In genomic region chr3:190481779-190482178, GRCh38 we compare ENCODE assay signal across 21 cellular contexts. TPM values are rescaled to one million over a fixed set of nuclear protein-coding genes. Genes with fewer than 3 reads are reported as not detected.
DNase-seq lines count a peak whose midpoint lies in the region; ATAC-seq and TF ChIP-seq lines count a peak whose summit lies in the region.
"Had no signal": no experiment of that assay in that cellular context is flagged by ENCODE, and none has a peak within 500 bp of the region (broad histone marks: within the 10 kb centered on the region; RNA-seq: fewer than 3 reads in every experiment).

No MANE protein-coding gene starts in this region.

- H3K9me3 Mint-ChIP-seq in CD4-positive, alpha-beta memory T cell, result no peaks in the 10 kb centered on the region
- H3K9me3 Mint-ChIP-seq: CD4-positive, alpha-beta T cell had no signal

- no peak overlapping the region for H2BK5ac ChIP-seq in mesenchymal stem cell (ENCODE audit: low read depth, low read length, poor library complexity, severe bottlenecking)

- no peaks in the 10 kb centered on the region for H3K36me3 Mint-ChIP-seq in CD4-positive, alpha-beta memory T cell

- H3K9ac ChIP-seq in mesenchymal stem cell (ENCODE audit: low read length), result peak overlapping the region; percentile 52
- H3K9ac ChIP-seq: KMS-11 had no signal

- H3K27ac Mint-ChIP-seq in CD4-positive, alpha-beta memory T cell, result no peak overlapping the region
- H3K27ac Mint-ChIP-seq: CD4-positive, alpha-beta T cell had no signal

- H3K4me1 ChIP-seq in mesenchymal stem cell (ENCODE audit: control insufficient read depth, insufficient read depth, low read depth, low read length) (no peaks in the 10 kb centered on the region), foreskin keratinocyte (peaks cover 14% of the 10 kb centered on the region), right cardiac atrium (ENCODE audit: control insufficient read depth, insufficient read depth, low read length) (no peaks in the 10 kb centered on the region)
- no peaks in the 10 kb centered on the region for H3K4me1 ChIP-seq in CD4-positive, alpha-beta memory T cell (ENCODE audit: insufficient read depth, low read length)

- no peak overlapping the region for H3K18ac ChIP-seq in mesenchymal stem cell (ENCODE audit: low read depth in 1 of 2, low read length in 2 of 2)

- H3K4me1 Mint-ChIP-seq in CD4-positive, alpha-beta memory T cell, result peaks cover 0 to 5% (median under 1%) of the 10 kb centered on the region in 4 donors

- DNase-seq in GM03348 (ENCODE audit: low spot score) (peak; percentile 13), brain microvascular endothelial cell (no peak), mesenchymal stem cell (no peak), foreskin keratinocyte (no peak), right cardiac atrium (no peak), DMS53 treated with DMSO at 0.1 percent for 48 hours (lab: John Stamatoyannopoulos, UW; ENCODE audit: unreplicated experiment) (no peak)
- DNase-seq in CD4-positive, alpha-beta memory T cell, result no peak
- DNase-seq: CD4-positive, alpha-beta T cell; DMS153; EL; NCI-H1417; NCI-H187; NCI-H2107; NCI-H226; NCI-H524 treated with DMSO at 0.1 percent for 48 hours; RPMI8226 had no signal

- H3K27me3 ChIP-seq in brain microvascular endothelial cell (replicated peaks) (no peaks in the 10 kb centered on the region), mesenchymal stem cell (ENCODE audit: control insufficient read depth in 1 of 2, insufficient read depth in 1 of 2, low read length in 2 of 2) (no peaks in the 10 kb centered on the region), foreskin keratinocyte (no peaks in the 10 kb centered on the region), right cardiac atrium (ENCODE audit: control insufficient read depth, insufficient read depth) (no peaks in the 10 kb centered on the region)
- no peaks in the 10 kb centered on the region for H3K27me3 ChIP-seq in CD4-positive, alpha-beta memory T cell (ENCODE audit: insufficient read depth, low read length)

- no peak overlapping the region for H3K23ac ChIP-seq in mesenchymal stem cell (ENCODE audit: low read length in 2 of 2)

- no peak overlapping the region for H3K4me2 ChIP-seq in mesenchymal stem cell (ENCODE audit: low read length, poor library complexity, severe bottlenecking)
- H3K4me2 ChIP-seq: KMS-11 had no signal

- H3K4ac ChIP-seq in mesenchymal stem cell (ENCODE audit: low read depth in 1 of 2, low read length in 2 of 2), result no peak overlapping the region

- no peak overlapping the region for H3K4me3 Mint-ChIP-seq in CD4-positive, alpha-beta memory T cell
- H3K4me3 Mint-ChIP-seq: CD4-positive, alpha-beta T cell had no signal

- POLR2A ChIA-PET in CD4-positive, alpha-beta memory T cell (lab: Charles Lee; ENCODE audit: partially characterized antibody), result no interaction called here

- H3K36me3 ChIP-seq in brain microvascular endothelial cell (replicated peaks), result no peaks in the 10 kb centered on the region
- no peaks in the 10 kb centered on the region for H3K36me3 ChIP-seq in mesenchymal stem cell (ENCODE audit: control insufficient read depth in 1 of 2, insufficient read depth in 2 of 2, low read depth in 1 of 2, low read length in 2 of 2)
- no peaks in the 10 kb centered on the region for H3K36me3 ChIP-seq in CD4-positive, alpha-beta memory T cell (ENCODE audit: insufficient read depth, low read length)

- WGBS in mesenchymal stem cell, result 86% methylated on average over 1 of the region's 2 CpGs
- 81% methylated on average over 2 of the region's 2 CpGs for WGBS in right cardiac atrium

- intact Hi-C loops in right cardiac atrium (cut with DNase I), result no loop called here
- intact Hi-C loops in CD4-positive, alpha-beta memory T cell (cut with micrococcal nuclease), result no loop called here

- no peak overlapping the region for H3K14ac ChIP-seq in mesenchymal stem cell (ENCODE audit: low read length in 2 of 2)

- no peak overlapping the region for H2BK120ac ChIP-seq in mesenchymal stem cell (ENCODE audit: low read depth, low read length)

- TF ChIP-seq CTCF in brain microvascular endothelial cell (IDR thresholded peaks at IDR 0.05; ENCODE audit: low read depth, low read length, missing control alignments) (peak; percentile 3), foreskin keratinocyte (conservative IDR thresholded peaks at IDR 0.05) (no peak)

- H2BK15ac ChIP-seq in mesenchymal stem cell (ENCODE audit: low read depth, poor library complexity, severe bottlenecking), result no peak overlapping the region

- H3K4me3 ChIP-seq in brain microvascular endothelial cell (ENCODE audit: low read depth, low read length) (no peak overlapping the region), mesenchymal stem cell (ENCODE audit: insufficient read depth in 1 of 2, low read depth in 1 of 2, low read length in 2 of 2) (no peak overlapping the region), right cardiac atrium (ENCODE audit: low read length) (no peak overlapping the region)
- no peak overlapping the region for H3K4me3 ChIP-seq in CD4-positive, alpha-beta memory T cell (ENCODE audit: low read length in 2 of 2)

- no peak overlapping the region for H2BK12ac ChIP-seq in mesenchymal stem cell (ENCODE audit: low read length in 2 of 2)

- H2AK5ac ChIP-seq in mesenchymal stem cell (ENCODE audit: low read length, severe bottlenecking), result no peak overlapping the region

- H2AFZ ChIP-seq in mesenchymal stem cell (ENCODE audit: low read depth, low read length), result no peak overlapping the region

- peaks cover 1 to 2% of the 10 kb centered on the region in 2 donors for H3K27me3 Mint-ChIP-seq in CD4-positive, alpha-beta memory T cell

- H3K9me3 ChIP-seq in mesenchymal stem cell (ENCODE audit: control insufficient read depth, low read length) (no peaks in the 10 kb centered on the region), right cardiac atrium (ENCODE audit: control insufficient read depth, low read length) (no peaks in the 10 kb centered on the region)
- H3K9me3 ChIP-seq in CD4-positive, alpha-beta memory T cell (ENCODE audit: control insufficient read depth in 1 of 2, low read length in 2 of 2), result no peaks in the 10 kb centered on the region

- CTCF ChIA-PET in CD4-positive, alpha-beta memory T cell (lab: Charles Lee; ENCODE audit: partially characterized antibody), result no interaction called here

- H4K8ac ChIP-seq in mesenchymal stem cell (ENCODE audit: low read length), result no peak overlapping the region

- H3K27ac ChIP-seq in brain microvascular endothelial cell (no peak overlapping the region), mesenchymal stem cell (ENCODE audit: low read length, poor library complexity, severe bottlenecking) (no peak overlapping the region), foreskin keratinocyte (no peak overlapping the region), right cardiac atrium (ENCODE audit: low read length) (no peak overlapping the region)
- no peak overlapping the region for H3K27ac ChIP-seq in CD4-positive, alpha-beta memory T cell (ENCODE audit: low read depth, low read length)
- H3K27ac ChIP-seq: HL-60, KMS-11 had no signal

- no peak overlapping the region for H4K91ac ChIP-seq in mesenchymal stem cell (ENCODE audit: low read length)

- ATAC-seq in foreskin keratinocyte (no peak), right cardiac atrium (no peak)

- in situ Hi-C loops in brain microvascular endothelial cell (cut with HindIII; ENCODE audit: low pct_ligation_motif_present, low sequenced_read_pairs), result no loop called here

- H3K79me1 ChIP-seq in mesenchymal stem cell (replicated peaks; ENCODE audit: low read length, poor library complexity, severe bottlenecking), result no peaks in the 10 kb centered on the region

RNA-seq across cellular contexts. Expression of gene TMEM207, which starts 32.1 kb away (rescaled TPM):
- not detected for polyA plus RNA-seq in mesenchymal stem cell (2013, experiment 1 of 2)
- not detected for polyA plus RNA-seq in mesenchymal stem cell (2013, experiment 2 of 2)
- total RNA-seq in foreskin keratinocyte, result not detected in 2 replicates
- not detected in 2 replicates for polyA plus RNA-seq in foreskin keratinocyte
- total RNA-seq in right cardiac atrium, result not detected
- polyA plus RNA-seq in right cardiac atrium, result not detected
- total RNA-seq in CD4-positive, alpha-beta memory T cell, result not detected
- not detected for polyA plus RNA-seq in CD4-positive, alpha-beta memory T cell
- total RNA-seq: CD4-positive, alpha-beta T cell; HT1080; M059J had no signal
- polyA plus RNA-seq: BJ had no signal

RNA-seq across cellular contexts. Expression of gene IL1RAP, which starts 32.1 kb away (rescaled TPM):
- 25.7 TPM for polyA plus RNA-seq in mesenchymal stem cell (2013, experiment 1 of 2)
- 25.3 TPM for polyA plus RNA-seq in mesenchymal stem cell (2013, experiment 2 of 2)
- total RNA-seq in foreskin keratinocyte, result 33.1 and 44.5 TPM in 2 replicates
- 7.8 and 12.7 TPM in 2 replicates for polyA plus RNA-seq in foreskin keratinocyte
- 1 to 10 TPM; 3.7 to 8.5 (median 6.9) TPM for total RNA-seq in right cardiac atrium
- polyA plus RNA-seq in right cardiac atrium, result 1.6 TPM
- 10 to 100 TPM; 11.0 to 14.6 TPM for total RNA-seq in CD4-positive, alpha-beta memory T cell
- 1 to 10 TPM; 4.1 to 5.4 TPM for polyA plus RNA-seq in CD4-positive, alpha-beta memory T cell
